ENCODE assay signal across 19 cellular contexts in genomic region chr11:122978303-122978620, GRCh38. TPM values are rescaled to one million over a fixed set of nuclear protein-coding genes. Genes with fewer than 3 reads are reported as not detected.
"Had no signal": no experiment of that assay in that cellular context is flagged by ENCODE, and none has a peak within 500 bp of the region (broad histone marks: within the 10 kb centered on the region; RNA-seq: fewer than 3 reads in every experiment).

No MANE protein-coding gene starts in this region.

- ATAC-seq: left lobe of liver, mucosa of descending colon, psoas muscle, sciatic nerve had no signal

- H3K4me3 Mint-ChIP-seq: activated CD4-positive, alpha-beta memory T cell treated with anti-CD3 and anti-CD28 coated beads for 36 hours; activated naive CD4-positive, alpha-beta T cell treated with anti-CD3 and anti-CD28 coated beads for 36 hours had no signal

- H3K9me3 Mint-ChIP-seq: activated CD4-positive, alpha-beta memory T cell treated with anti-CD3 and anti-CD28 coated beads for 36 hours; activated naive CD4-positive, alpha-beta T cell treated with anti-CD3 and anti-CD28 coated beads for 36 hours; activated T-helper 2 cell treated with anti-CD3 and anti-CD28 coated beads, Interferon-gamma antibody, Interleukin-2, Interleukin-4, amounts not matched to agents 10 μg/mL and 5 μg/mL and 100 μg/mL, durations not matched to agents 14 hours and 24 hours and 36 hours; stimulated activated naive CD8-positive, alpha-beta T cell treated with anti-CD3 and anti-CD28 coated beads, Interleukin-15, amount 100 ng/mL, for 72 hours had no signal

- H3K36me3 Mint-ChIP-seq: activated CD4-positive, alpha-beta memory T cell treated with anti-CD3 and anti-CD28 coated beads for 36 hours had no signal

- H3K27ac Mint-ChIP-seq: activated CD4-positive, alpha-beta memory T cell treated with anti-CD3 and anti-CD28 coated beads for 36 hours; activated naive CD4-positive, alpha-beta T cell treated with anti-CD3 and anti-CD28 coated beads for 36 hours; activated T-helper 2 cell treated with anti-CD3 and anti-CD28 coated beads, Interferon-gamma antibody, Interleukin-2, Interleukin-4, amounts not matched to agents 10 μg/mL and 5 μg/mL and 100 μg/mL, durations not matched to agents 14 hours and 24 hours and 36 hours; nephron progenitor cell; stimulated activated naive CD8-positive, alpha-beta T cell treated with anti-CD3 and anti-CD28 coated beads, Interleukin-15, amount 100 ng/mL, for 72 hours had no signal

- DNase-seq: activated CD4-positive, alpha-beta memory T cell treated with anti-CD3 and anti-CD28 coated beads for 36 hours; activated CD8-positive, alpha-beta memory T cell treated with anti-CD3 and anti-CD28 coated beads, Interleukin-2, amount 50 U/mL, for 48 hours; activated naive CD4-positive, alpha-beta T cell treated with anti-CD3 and anti-CD28 coated beads for 36 hours; amygdala; cortex of kidney; effector CD4-positive, alpha-beta T cell; mucosa of descending colon; nephron progenitor cell; psoas muscle; stimulated activated naive CD8-positive, alpha-beta T cell treated with anti-CD3 and anti-CD28 coated beads, Interleukin-15, amount 100 ng/mL, for 72 hours had no signal

RNA-seq across cellular contexts. Expression of gene BSX, which starts 3.4 kb away (rescaled TPM):
- total RNA-seq: activated CD4-positive, alpha-beta memory T cell treated with anti-CD3 and anti-CD28 coated beads for 36 hours; activated naive CD4-positive, alpha-beta T cell treated with anti-CD3 and anti-CD28 coated beads for 36 hours; activated T-helper 2 cell treated with anti-CD3 and anti-CD28 coated beads, Interferon-gamma antibody, Interleukin-2, Interleukin-4, amounts not matched to agents 10 μg/mL and 5 μg/mL and 100 μg/mL, durations not matched to agents 14 hours and 24 hours and 36 hours; esophagus muscularis mucosa; hepatocyte; left lobe of liver; lung microvascular endothelial cell; mucosa of descending colon; osteoblast; psoas muscle; sciatic nerve; temporal lobe; upper lobe of left lung had no signal
